ENCODE assay signal across 1 cellular context in the genomic region with DNA sequence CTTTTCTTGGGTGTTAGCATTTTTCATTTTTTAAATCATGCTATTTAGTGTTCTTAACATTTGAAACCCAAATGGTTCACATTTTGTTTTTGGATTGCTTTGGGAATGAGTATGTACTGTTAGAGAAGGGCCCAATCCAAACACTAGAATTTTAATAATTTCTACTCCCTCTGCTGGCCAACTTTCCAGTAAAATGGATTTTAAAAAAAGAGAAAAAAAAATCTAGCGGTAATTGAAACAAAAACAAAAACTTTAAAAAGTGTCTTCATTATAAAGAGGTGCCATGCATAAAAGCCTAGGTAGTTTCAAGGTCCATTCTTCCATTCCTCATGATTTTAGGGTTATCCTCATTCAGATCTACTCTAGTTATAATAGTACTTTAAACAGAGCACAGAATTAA.
TF ChIP-seq lines count a peak whose summit lies in the region.

No MANE protein-coding gene starts in this region.

TF ChIP-seq in K562, 482 proteins besides CTCF, POLR2A, EP300 and RAD21:
- TF ChIP-seq ZNF384 (IDR thresholded peaks at IDR 0.05; ENCODE audit: low read depth, low read length) (peak; percentile 77), ARID3A (IDR thresholded peaks at IDR 0.05; ENCODE audit: borderline replicate concordance, low read depth, low read length) (peak; percentile 13; the same call in 1 of the 2 replicates), TBL1XR1 (IDR thresholded peaks at IDR 0.05; ENCODE audit: low read length in 2 of 2) (0 out of 4 replicates have a peak, but pooled peaks of 1 of the 2 experiments have one; percentile 25), NRF1 (conservative IDR thresholded peaks at IDR 0.05 in 1 of 2, IDR thresholded peaks at IDR 0.05 in 1 of 2) (no peak), MEF2A (IDR thresholded peaks at IDR 0.05; ENCODE audit: control insufficient read depth, low read depth, low read length) (no peak)
- TF ChIP-seq, protein P1, sequence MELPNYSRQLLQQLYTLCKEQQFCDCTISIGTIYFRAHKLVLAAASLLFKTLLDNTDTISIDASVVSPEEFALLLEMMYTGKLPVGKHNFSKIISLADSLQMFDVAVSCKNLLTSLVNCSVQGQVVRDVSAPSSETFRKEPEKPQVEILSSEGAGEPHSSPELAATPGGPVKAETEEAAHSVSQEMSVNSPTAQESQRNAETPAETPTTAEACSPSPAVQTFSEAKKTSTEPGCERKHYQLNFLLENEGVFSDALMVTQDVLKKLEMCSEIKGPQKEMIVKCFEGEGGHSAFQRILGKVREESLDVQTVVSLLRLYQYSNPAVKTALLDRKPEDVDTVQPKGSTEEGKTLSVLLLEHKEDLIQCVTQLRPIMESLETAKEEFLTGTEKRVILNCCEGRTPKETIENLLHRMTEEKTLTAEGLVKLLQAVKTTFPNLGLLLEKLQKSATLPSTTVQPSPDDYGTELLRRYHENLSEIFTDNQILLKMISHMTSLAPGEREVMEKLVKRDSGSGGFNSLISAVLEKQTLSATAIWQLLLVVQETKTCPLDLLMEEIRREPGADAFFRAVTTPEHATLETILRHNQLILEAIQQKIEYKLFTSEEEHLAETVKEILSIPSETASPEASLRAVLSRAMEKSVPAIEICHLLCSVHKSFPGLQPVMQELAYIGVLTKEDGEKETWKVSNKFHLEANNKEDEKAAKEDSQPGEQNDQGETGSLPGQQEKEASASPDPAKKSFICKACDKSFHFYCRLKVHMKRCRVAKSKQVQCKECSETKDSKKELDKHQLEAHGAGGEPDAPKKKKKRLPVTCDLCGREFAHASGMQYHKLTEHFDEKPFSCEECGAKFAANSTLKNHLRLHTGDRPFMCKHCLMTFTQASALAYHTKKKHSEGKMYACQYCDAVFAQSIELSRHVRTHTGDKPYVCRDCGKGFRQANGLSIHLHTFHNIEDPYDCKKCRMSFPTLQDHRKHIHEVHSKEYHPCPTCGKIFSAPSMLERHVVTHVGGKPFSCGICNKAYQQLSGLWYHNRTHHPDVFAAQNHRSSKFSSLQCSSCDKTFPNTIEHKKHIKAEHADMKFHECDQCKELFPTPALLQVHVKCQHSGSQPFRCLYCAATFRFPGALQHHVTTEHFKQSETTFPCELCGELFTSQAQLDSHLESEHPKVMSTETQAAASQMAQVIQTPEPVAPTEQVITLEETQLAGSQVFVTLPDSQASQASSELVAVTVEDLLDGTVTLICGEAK (IDR thresholded peaks at IDR 0.05), result peak; percentile 84
- TF ChIP-seq, protein P1 (CRISPR knock-in tag; IDR thresholded peaks at IDR 0.05), result no peak; the same call in 1 of the 2 replicates
- TF ChIP-seq, protein P2, sequence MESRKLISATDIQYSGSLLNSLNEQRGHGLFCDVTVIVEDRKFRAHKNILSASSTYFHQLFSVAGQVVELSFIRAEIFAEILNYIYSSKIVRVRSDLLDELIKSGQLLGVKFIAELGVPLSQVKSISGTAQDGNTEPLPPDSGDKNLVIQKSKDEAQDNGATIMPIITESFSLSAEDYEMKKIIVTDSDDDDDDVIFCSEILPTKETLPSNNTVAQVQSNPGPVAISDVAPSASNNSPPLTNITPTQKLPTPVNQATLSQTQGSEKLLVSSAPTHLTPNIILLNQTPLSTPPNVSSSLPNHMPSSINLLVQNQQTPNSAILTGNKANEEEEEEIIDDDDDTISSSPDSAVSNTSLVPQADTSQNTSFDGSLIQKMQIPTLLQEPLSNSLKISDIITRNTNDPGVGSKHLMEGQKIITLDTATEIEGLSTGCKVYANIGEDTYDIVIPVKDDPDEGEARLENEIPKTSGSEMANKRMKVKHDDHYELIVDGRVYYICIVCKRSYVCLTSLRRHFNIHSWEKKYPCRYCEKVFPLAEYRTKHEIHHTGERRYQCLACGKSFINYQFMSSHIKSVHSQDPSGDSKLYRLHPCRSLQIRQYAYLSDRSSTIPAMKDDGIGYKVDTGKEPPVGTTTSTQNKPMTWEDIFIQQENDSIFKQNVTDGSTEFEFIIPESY (CRISPR knock-in tag; IDR thresholded peaks at IDR 0.05), result peak; percentile 95
